Comparison of ENCODE assay signal across 8 cellular contexts in the genomic region with DNA sequence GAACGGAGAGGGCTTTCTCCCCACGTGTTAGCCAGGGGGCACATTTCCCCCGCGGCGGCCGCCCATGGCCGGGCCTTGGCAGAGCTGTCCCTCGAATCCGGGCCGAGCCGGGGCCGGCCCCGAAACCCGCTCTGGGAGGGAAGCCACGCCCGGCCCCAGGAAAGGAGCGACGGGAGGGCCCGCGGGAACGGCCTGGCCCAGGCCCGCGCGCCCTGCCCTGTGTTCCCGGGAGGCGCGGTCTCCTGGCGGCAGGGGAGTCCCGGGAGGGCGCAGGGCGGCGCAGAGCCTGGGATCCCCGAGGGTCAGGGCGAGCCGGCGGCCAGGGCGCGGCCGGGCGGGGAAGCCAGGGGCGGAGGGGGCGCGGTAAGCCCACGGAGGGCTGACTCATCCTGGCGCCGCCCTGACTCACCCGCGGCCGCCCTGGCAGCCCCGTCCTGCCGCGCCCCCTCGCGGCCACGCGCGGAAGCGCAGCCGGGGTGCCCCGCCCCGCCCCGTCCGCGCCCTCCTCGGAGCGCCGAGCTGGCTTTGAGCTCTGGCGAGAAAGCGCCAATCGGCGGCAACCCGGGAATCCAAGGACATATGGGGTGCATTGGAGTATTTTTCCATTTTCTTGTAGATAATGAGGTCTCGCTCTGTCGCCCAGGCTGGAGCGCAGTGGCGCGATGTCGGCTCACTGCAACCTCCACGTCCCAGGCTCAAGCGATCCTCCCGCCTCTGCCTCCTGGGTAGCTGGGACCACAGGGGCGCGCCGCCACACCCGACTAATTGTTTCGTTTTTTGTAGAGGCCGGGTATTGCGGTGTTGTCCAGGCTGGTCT. TPM values are rescaled to one million over a fixed set of nuclear protein-coding genes. Genes with fewer than 3 reads are reported as not detected.
DNase-seq lines count a peak whose midpoint lies in the region; ATAC-seq and TF ChIP-seq lines count a peak whose summit lies in the region.

No MANE protein-coding gene starts in this region.

- no peaks in the 10 kb centered on the region for H3K36me3 ChIP-seq in Panc1 (ENCODE audit: control insufficient read depth, insufficient read depth, low read length)

- H3K4me1 ChIP-seq in Panc1 (ENCODE audit: control insufficient read depth, insufficient read depth, low read length): peaks cover 21% of the 10 kb centered on the region

- no TSS peak for BruUV-seq in Panc1 (replicated peaks; lab: Mats Ljungman, UMichigan)

- H3K27ac Mint-ChIP-seq in CD14-positive monocyte (peak overlapping the region; percentile 54 to 94 (median 90)), natural killer cell (no peak overlapping the region)
- H3K27ac Mint-ChIP-seq in activated T-helper 17 cell treated with anti-CD3 and anti-CD28 coated beads, Interleukin-2, amount 50 U/mL, for 72 hours: peak overlapping the region; percentile 89
- H3K27ac Mint-ChIP-seq in stimulated activated naive B cell treated with anti-CD40 and anti-IgM and Interleukin-4, amounts not matched to agents 10 μg/mL and 1 μg/mL and 100 μg/mL, for 72 hours: peak overlapping the region; percentile 86

- H3K9me3 Mint-ChIP-seq in CD14-positive monocyte: no peaks in the 10 kb centered on the region
- no peaks in the 10 kb centered on the region for H3K9me3 Mint-ChIP-seq in activated T-helper 17 cell treated with anti-CD3 and anti-CD28 coated beads, Interleukin-2, amount 50 U/mL, for 72 hours
- no peaks in the 10 kb centered on the region for H3K9me3 Mint-ChIP-seq in natural killer cell
- no peaks in the 10 kb centered on the region for H3K9me3 Mint-ChIP-seq in stimulated activated naive B cell treated with anti-CD40 and anti-IgM and Interleukin-4, amounts not matched to agents 10 μg/mL and 1 μg/mL and 100 μg/mL, for 72 hours

- no peaks in the 10 kb centered on the region for H3K9me3 ChIP-seq in Panc1 (ENCODE audit: control insufficient read depth, insufficient read depth, low read depth, low read length)

- no peaks in the 10 kb centered on the region for H3K27me3 ChIP-seq in Panc1 (ENCODE audit: control insufficient read depth, insufficient read depth, low read length)

- peak overlapping the region; percentile 50 to 55 for H3K4me3 ChIP-seq in Panc1 (ENCODE audit: low read depth in 2 of 2, low read length in 2 of 2)

- intact Hi-C loops in CD14-positive monocyte (cut with micrococcal nuclease) (loop anchor here in 1 of 2 donors (2.0 to 5.0 kb wide), 2 partner anchors 46 to 84 kb away; no protein-coding TSS in a partner anchor), Panc1 (cut with micrococcal nuclease; ENCODE audit: unreplicated experiment) (no loop called here), natural killer cell (cut with micrococcal nuclease) (loop anchor here (1.0 kb wide), 1 partner anchor 83 kb away; no protein-coding TSS in a partner anchor)

- CTCF ChIA-PET in Panc1 (lab: Charles Lee): interaction anchor here (0.6 to 1.3 kb wide), 5 partner anchors 18 to 224 kb away, joined by 3 to 7 read pairs (median 3); no protein-coding TSS in a partner anchor

- H3K36me3 Mint-ChIP-seq in CD14-positive monocyte (peaks cover 0 to 2% of the 10 kb centered on the region in 2 donors), natural killer cell (no peaks in the 10 kb centered on the region)
- H3K36me3 Mint-ChIP-seq in activated T-helper 17 cell treated with anti-CD3 and anti-CD28 coated beads, Interleukin-2, amount 50 U/mL, for 72 hours (ENCODE audit: low read depth): no peaks in the 10 kb centered on the region
- no peaks in the 10 kb centered on the region for H3K36me3 Mint-ChIP-seq in stimulated activated naive B cell treated with anti-CD40 and anti-IgM and Interleukin-4, amounts not matched to agents 10 μg/mL and 1 μg/mL and 100 μg/mL, for 72 hours

- H3K27me3 Mint-ChIP-seq in CD14-positive monocyte (ENCODE audit: low read depth in 3 of 3): peaks cover 34 to 49% (median 46%) of the 10 kb centered on the region in 3 donors
- H3K27me3 Mint-ChIP-seq in activated T-helper 17 cell treated with anti-CD3 and anti-CD28 coated beads, Interleukin-2, amount 50 U/mL, for 72 hours: peaks cover 36% of the 10 kb centered on the region
- peaks cover 14 to 47% of the 10 kb centered on the region in 2 donors for H3K27me3 Mint-ChIP-seq in natural killer cell (ENCODE audit: low read depth in 2 of 2)
- peaks cover 55 to 63% of the 10 kb centered on the region in 2 donors for H3K27me3 Mint-ChIP-seq in stimulated activated naive B cell treated with anti-CD40 and anti-IgM and Interleukin-4, amounts not matched to agents 10 μg/mL and 1 μg/mL and 100 μg/mL, for 72 hours

- H3K4me1 Mint-ChIP-seq in CD14-positive monocyte (peaks cover 9% of the 10 kb centered on the region), natural killer cell (no peaks in the 10 kb centered on the region)
- peaks cover 4% of the 10 kb centered on the region for H3K4me1 Mint-ChIP-seq in activated T-helper 17 cell treated with anti-CD3 and anti-CD28 coated beads, Interleukin-2, amount 50 U/mL, for 72 hours
- peaks cover 4 to 6% of the 10 kb centered on the region in 2 donors for H3K4me1 Mint-ChIP-seq in stimulated activated naive B cell treated with anti-CD40 and anti-IgM and Interleukin-4, amounts not matched to agents 10 μg/mL and 1 μg/mL and 100 μg/mL, for 72 hours

- peak overlapping the region; percentile 77 to 88 for H3K4me3 Mint-ChIP-seq in CD14-positive monocyte
- H3K4me3 Mint-ChIP-seq in activated T-helper 17 cell treated with anti-CD3 and anti-CD28 coated beads, Interleukin-2, amount 50 U/mL, for 72 hours: peak overlapping the region; percentile 85
- peak overlapping the region; percentile 75 for H3K4me3 Mint-ChIP-seq in natural killer cell
- peak overlapping the region; percentile 85 to 87 for H3K4me3 Mint-ChIP-seq in stimulated activated naive B cell treated with anti-CD40 and anti-IgM and Interleukin-4, amounts not matched to agents 10 μg/mL and 1 μg/mL and 100 μg/mL, for 72 hours

- in situ Hi-C loops in Panc1 (cut with HindIII; ENCODE audit: low pct_unique_long_range_greater_than_20kb, low sequenced_read_pairs): no loop called here

- peak overlapping the region; percentile 84 for H3K27ac ChIP-seq in Panc1 (ENCODE audit: low read length)

- ATAC-seq in GM19324 (IDR thresholded peaks at IDR 0.05; ENCODE audit: low FRiP score, unreplicated experiment): peak; percentile 74
- peak; percentile 50 for ATAC-seq in HG03565 (IDR thresholded peaks at IDR 0.05; ENCODE audit: unreplicated experiment)
- peak; percentile 88 for ATAC-seq in Panc1
- peak; percentile 91 for ATAC-seq in activated T-helper 17 cell treated with anti-CD3 and anti-CD28 coated beads, Interleukin-2, amount 50 U/mL, for 72 hours (replicated peaks)
- peak; percentile 98 to 99 (median 99) for ATAC-seq in natural killer cell
- peak; percentile 93 to 95 for ATAC-seq in stimulated activated naive B cell treated with anti-CD40 and anti-IgM and Interleukin-4, amounts not matched to agents 10 μg/mL and 1 μg/mL and 100 μg/mL, for 72 hours (replicated peaks)

- TF ChIP-seq CTCF in CD14-positive monocyte (IDR thresholded peaks at IDR 0.05) (peak; percentile 94), Panc1 (IDR thresholded peaks at IDR 0.05) (peak; percentile 96), natural killer cell (IDR thresholded peaks at IDR 0.05) (peak; percentile 62)

- POLR2A ChIA-PET in Panc1 (lab: Charles Lee): interaction anchor here (0.6 kb wide), 2 partner anchors 16 to 984 kb away, joined by 5 to 18 read pairs; no protein-coding TSS in a partner anchor

- DNase-seq in CD14-positive monocyte (ENCODE audit: low spot score): peak; percentile 85
- no peak for DNase-seq in Panc1 (ENCODE audit: low read depth, low spot score)
- peak; percentile 67 for DNase-seq in fibroblast of peridontal ligament (ENCODE audit: extremely low read depth)
- DNase-seq in natural killer cell: peak; percentile 77
- DNase-seq in stimulated activated naive B cell treated with anti-CD40 and anti-IgM and Interleukin-4, amounts not matched to agents 10 μg/mL and 1 μg/mL and 100 μg/mL, for 72 hours: peak; percentile 82

RNA-seq across cellular contexts. Expression of gene PLEKHG6, which starts 31.8 kb away (rescaled TPM):
- not detected for polyA plus RNA-seq in CD14-positive monocyte
- 1.1 TPM for total RNA-seq in Panc1 (2021; ENCODE audit: unreplicated experiment)
- 1.8 TPM for polyA plus RNA-seq in Panc1 (2012; ENCODE audit: insufficient read length)
- not detected for total RNA-seq in activated T-helper 17 cell treated with anti-CD3 and anti-CD28 coated beads, Interleukin-2, amount 50 U/mL, for 72 hours
- total RNA-seq in natural killer cell: not detected

Comparison
In these comparisons a context has a peak if more than half of its experiments do, and no peak if none do; other contexts are left out.
1. H3K27ac Mint-ChIP-seq: peak in CD14-positive monocyte (7 of 7), activated T-helper 17 cell treated with anti-CD3 and anti-CD28 coated beads, Interleukin-2, amount 50 U/mL, for 72 hours (single experiment) and stimulated activated naive B cell treated with anti-CD40 and anti-IgM and Interleukin-4, amounts not matched to agents 10 μg/mL and 1 μg/mL and 100 μg/mL, for 72 hours (single experiment); none in natural killer cell (0 of 2).
2. Peak in every context shown above with its lines, with median percentiles within 50 percentile points of each other: H3K4me3 Mint-ChIP-seq, CTCF ChIP-seq and ATAC-seq.